ENCODE assay signal across 3 cellular contexts in the genomic region with DNA sequence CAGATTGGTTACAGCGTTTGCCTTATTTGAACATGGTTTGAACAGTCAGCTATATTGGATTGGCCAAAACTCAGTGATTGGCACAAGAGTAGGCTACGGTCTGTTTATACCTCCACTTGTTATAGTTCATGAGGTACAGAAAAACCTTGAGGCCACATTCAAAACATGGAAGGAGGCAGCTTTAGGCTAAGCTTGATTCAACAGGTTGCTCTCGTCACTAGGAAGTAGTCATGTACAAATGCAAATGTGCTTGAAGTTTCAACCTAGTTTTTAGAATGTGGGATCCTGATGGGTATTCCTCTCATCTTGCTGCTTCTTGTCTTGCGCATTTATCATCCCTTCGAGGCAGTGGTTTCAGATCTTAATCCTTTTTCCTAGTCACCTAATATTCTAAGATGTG.
"Had no signal": no experiment of that assay in that cellular context is flagged by ENCODE, and none has a peak within 500 bp of the region (broad histone marks: within the 10 kb centered on the region; RNA-seq: fewer than 3 reads in every experiment).

No MANE protein-coding gene starts in this region.

- ATAC-seq: GM12878 had no signal

- DNase-seq: GDM1, GF-D8 had no signal

- H3K4me3 ChIP-seq: GM12878 had no signal
